Comparison of ENCODE assay signal across 21 cellular contexts in genomic region chr1:205268846-205269680, GRCh38.
"Had no signal": no experiment of that assay in that cellular context is flagged by ENCODE, and none has a peak within 500 bp of the region (broad histone marks: within the 10 kb centered on the region; RNA-seq: fewer than 3 reads in every experiment).

No MANE protein-coding gene starts in this region.

- ATAC-seq: effector memory CD8-positive, alpha-beta T cell; gastrocnemius medialis; heart right ventricle; left lung; lower lobe of right lung; natural killer cell treated with Interleukin-12 subunit alpha and Interleukin-12 subunit beta and Interleukin-15 and Interleukin-18, amount 100 ng/mL, for 72 hours; right lobe of liver; stimulated activated memory B cell treated with anti-CD40 and anti-IgM and Interleukin-4, amounts not matched to agents 10 μg/mL and 1 μg/mL and 100 μg/mL, for 72 hours had no signal

- H3K9ac ChIP-seq: neural progenitor cell, parathyroid adenoma had no signal

- H2AFZ ChIP-seq: neural progenitor cell, parathyroid adenoma had no signal

- H3K27me3 ChIP-seq: esophagus muscularis mucosa, gastrocnemius medialis, heart right ventricle, left lung, neural progenitor cell, right lobe of liver, transverse colon had no signal

- H3K4me3 ChIP-seq: esophagus muscularis mucosa, gastrocnemius medialis, heart right ventricle, left lung, lower lobe of right lung, neural progenitor cell, prostate gland, right lobe of liver, thoracic aorta, transverse colon had no signal

- H3K27ac ChIP-seq: epithelial cell of prostate, esophagus muscularis mucosa, heart right ventricle, left lung, lower lobe of right lung, neural progenitor cell, parathyroid adenoma, prostate gland, right lobe of liver, thoracic aorta, transverse colon had no signal

- H3K36me3 ChIP-seq: left lung, neural progenitor cell, prostate gland, right lobe of liver, thoracic aorta, transverse colon had no signal

- H3K79me2 ChIP-seq: parathyroid adenoma had no signal

- DNase-seq: cortex of kidney; effector memory CD8-positive, alpha-beta T cell; gastrocnemius medialis; heart right ventricle; hypothalamus; left lung; lower lobe of right lung; midbrain; occipital lobe; right lobe of liver; stimulated activated CD4-positive, alpha-beta T cell treated with anti-CD3 and anti-CD28 coated beads, Interleukin-4, amount 100 ng/mL, for 24 hours; transverse colon had no signal

- H3K9me3 ChIP-seq: esophagus muscularis mucosa, gastrocnemius medialis, heart right ventricle, left lung, lower lobe of right lung, prostate gland, right lobe of liver, thoracic aorta, transverse colon had no signal

- FAIRE-seq: islet of Langerhans had no signal

- H3K4me1 ChIP-seq: prostate gland had no signal

- H3K4me2 ChIP-seq: neural progenitor cell had no signal
